ENCODE assay signal across 27 cellular contexts in the genomic region with DNA sequence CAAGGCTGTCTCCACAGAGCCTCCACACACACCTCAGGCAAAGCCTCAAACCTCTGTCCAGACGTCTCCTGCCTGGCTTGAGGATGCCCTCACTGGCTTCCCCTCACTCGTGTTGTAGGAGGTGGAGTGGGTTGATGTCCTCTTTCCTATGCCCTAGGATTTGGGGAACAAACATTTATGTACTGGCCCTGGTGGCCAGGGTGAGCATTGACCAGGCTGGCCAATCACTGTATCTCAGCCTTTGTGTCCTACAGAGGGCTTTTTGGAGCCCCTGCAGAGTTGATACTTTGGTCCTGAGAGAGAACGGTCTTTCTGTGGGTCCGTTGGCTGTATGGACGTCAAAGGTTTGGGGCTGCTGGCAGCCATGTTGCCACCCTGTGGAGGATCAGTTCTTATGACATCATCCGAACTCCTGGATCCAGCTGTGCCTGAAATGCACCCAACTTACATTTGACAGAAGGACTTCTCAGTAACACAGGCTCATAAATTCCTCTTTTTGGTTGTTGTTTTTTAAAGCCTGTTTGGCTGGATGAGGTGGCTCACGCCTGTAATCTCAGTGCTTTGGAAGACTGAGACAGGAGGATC. TPM values are rescaled to one million over a fixed set of nuclear protein-coding genes. Genes with fewer than 3 reads are reported as not detected.
DNase-seq lines count a peak whose midpoint lies in the region; ATAC-seq, FAIRE-seq and TF ChIP-seq lines count a peak whose summit lies in the region.
"Had no signal": no experiment of that assay in that cellular context is flagged by ENCODE, and none has a peak within 500 bp of the region (broad histone marks: within the 10 kb centered on the region; RNA-seq: fewer than 3 reads in every experiment).

No MANE protein-coding gene starts in this region.

- no peaks in the 10 kb centered on the region for H3K27me3 Mint-ChIP-seq in activated naive CD4-positive, alpha-beta T cell treated with anti-CD3 and anti-CD28 coated beads, Interleukin-2, amount 10 ng/mL, durations not matched to agents 7 days and 5 days
- H3K27me3 Mint-ChIP-seq in activated T-cell treated with anti-CD3 and anti-CD28 coated beads, Interleukin-2, amount 50 U/mL, for 4 hours (ENCODE audit: low read depth): no peaks in the 10 kb centered on the region
- H3K27me3 Mint-ChIP-seq: activated B cell treated with CpG ODN at 0.5 μM for 24 hours, T-helper 17 cell had no signal

- WGBS in prostate gland: 79% methylated on average over 7 of the region's 7 CpGs

- H3K4me3 ChIP-seq in NB4 (ENCODE audit: low read depth, low read length) (no peak overlapping the region), fibroblast of mammary gland (ENCODE audit: control insufficient read depth, low read depth, low read length) (no peak overlapping the region), prostate gland (no peak overlapping the region)
- H3K4me3 ChIP-seq: adrenal gland, HAP-1, smooth muscle cell, suprapubic skin had no signal

- peaks cover 17% of the 10 kb centered on the region for H3K4me1 Mint-ChIP-seq in activated naive CD4-positive, alpha-beta T cell treated with anti-CD3 and anti-CD28 coated beads, Interleukin-2, amount 10 ng/mL, durations not matched to agents 7 days and 5 days
- peaks cover 7% of the 10 kb centered on the region for H3K4me1 Mint-ChIP-seq in activated T-cell treated with anti-CD3 and anti-CD28 coated beads, Interleukin-2, amount 50 U/mL, for 4 hours (ENCODE audit: low read depth)
- H3K4me1 Mint-ChIP-seq: memory B cell, natural killer cell had no signal

- no peak for TF ChIP-seq POLR2A in NB4 (IDR thresholded peaks at IDR 0.05; ENCODE audit: extremely low read depth, insufficient read length)
- TF ChIP-seq POLR2A in prostate gland (IDR thresholded peaks at IDR 0.05): no peak

- ATAC-seq in activated T-cell treated with anti-CD3 and anti-CD28 coated beads, Interleukin-2, amount 50 U/mL, for 4 hours: no peak
- ATAC-seq in GM21529 (IDR thresholded peaks at IDR 0.05; ENCODE audit: unreplicated experiment): no peak
- ATAC-seq: natural killer cell, T-helper 17 cell had no signal

- no peaks in the 10 kb centered on the region for H3K4me1 ChIP-seq in prostate gland (replicated peaks)
- H3K4me1 ChIP-seq: adrenal gland, HAP-1, suprapubic skin had no signal

- H3K36me3 ChIP-seq in prostate gland: no peaks in the 10 kb centered on the region
- H3K36me3 ChIP-seq: adrenal gland, HAP-1, suprapubic skin had no signal

- FAIRE-seq in RCC 7860 (lab: Jason Lieb, UNC): no peak

- no peaks in the 10 kb centered on the region for H3K9me3 ChIP-seq in prostate gland
- H3K9me3 ChIP-seq: adrenal gland, HAP-1, suprapubic skin had no signal

- H3K27ac Mint-ChIP-seq in activated naive CD4-positive, alpha-beta T cell treated with anti-CD3 and anti-CD28 coated beads, Interleukin-2, amount 10 ng/mL, durations not matched to agents 7 days and 5 days: peak overlapping the region; percentile 55
- H3K27ac Mint-ChIP-seq: activated B cell treated with CpG ODN at 0.5 μM for 24 hours, natural killer cell had no signal

- TF ChIP-seq CTCF in NB4 (IDR thresholded peaks at IDR 0.05; ENCODE audit: low read depth, low read length) (peak; percentile 24), fibroblast of mammary gland (conservative IDR thresholded peaks at IDR 0.05; ENCODE audit: control insufficient read depth, insufficient read depth, low read depth, low read length) (peak; percentile 8), prostate gland (IDR thresholded peaks at IDR 0.05) (no peak)

- H3K4me3 Mint-ChIP-seq in activated naive CD4-positive, alpha-beta T cell treated with anti-CD3 and anti-CD28 coated beads, Interleukin-2, amount 10 ng/mL, durations not matched to agents 7 days and 5 days: no peak overlapping the region
- no peak overlapping the region for H3K4me3 Mint-ChIP-seq in activated T-cell treated with anti-CD3 and anti-CD28 coated beads, Interleukin-2, amount 50 U/mL, for 4 hours
- H3K4me3 Mint-ChIP-seq: activated B cell treated with CpG ODN at 0.5 μM for 24 hours; CD8-positive, alpha-beta memory T cell; memory B cell; natural killer cell; T-helper 17 cell had no signal

- H3K9me3 Mint-ChIP-seq in activated naive CD4-positive, alpha-beta T cell treated with anti-CD3 and anti-CD28 coated beads, Interleukin-2, amount 10 ng/mL, durations not matched to agents 7 days and 5 days: no peaks in the 10 kb centered on the region
- no peaks in the 10 kb centered on the region for H3K9me3 Mint-ChIP-seq in activated T-cell treated with anti-CD3 and anti-CD28 coated beads, Interleukin-2, amount 50 U/mL, for 4 hours
- H3K9me3 Mint-ChIP-seq: activated B cell treated with CpG ODN at 0.5 μM for 24 hours; CD8-positive, alpha-beta memory T cell; memory B cell; natural killer cell had no signal

- no peaks in the 10 kb centered on the region for H3K27me3 ChIP-seq in prostate gland (replicated peaks; ENCODE audit: insufficient read depth)
- H3K27me3 ChIP-seq: adrenal gland, suprapubic skin had no signal

- H3K36me3 Mint-ChIP-seq in activated naive CD4-positive, alpha-beta T cell treated with anti-CD3 and anti-CD28 coated beads, Interleukin-2, amount 10 ng/mL, durations not matched to agents 7 days and 5 days: no peaks in the 10 kb centered on the region
- no peaks in the 10 kb centered on the region for H3K36me3 Mint-ChIP-seq in activated T-cell treated with anti-CD3 and anti-CD28 coated beads, Interleukin-2, amount 50 U/mL, for 4 hours (ENCODE audit: insufficient read depth)
- H3K36me3 Mint-ChIP-seq: CD8-positive, alpha-beta memory T cell; memory B cell; natural killer cell had no signal

- CTCF ChIA-PET in activated naive CD4-positive, alpha-beta T cell treated with anti-CD3 and anti-CD28 coated beads, Interleukin-2, amount 10 ng/mL, durations not matched to agents 7 days and 5 days (lab: Charles Lee): interaction anchor here (1.2 to 2.9 kb wide), 3 partner anchors 20 to 48 kb away, joined by 3 to 10 read pairs (median 4); no protein-coding TSS in a partner anchor

- H3K27ac ChIP-seq in prostate gland: no peak overlapping the region
- H3K27ac ChIP-seq: adrenal gland, suprapubic skin had no signal

- intact Hi-C loops in prostate gland (cut with DNase I): no loop called here

- no peak for DNase-seq in activated naive CD4-positive, alpha-beta T cell treated with anti-CD3 and anti-CD28 coated beads, Interleukin-2, amount 10 ng/mL, durations not matched to agents 7 days and 5 days
- DNase-seq in activated naive CD4-positive, alpha-beta T cell treated with anti-CD3 and anti-CD28 coated beads, Interleukin-2, amount 50 U/mL, for 16 hours: no peak
- DNase-seq in NB4 (ENCODE audit: low read depth): no peak
- DNase-seq in fibroblast of mammary gland (ENCODE audit: low read depth): no peak
- DNase-seq in activated T-cell treated with anti-CD3 and anti-CD28 coated beads, Interleukin-2, amount 50 U/mL, for 4 hours: no peak
- no peak for DNase-seq in RCC 7860 (ENCODE audit: low spot score)
- DNase-seq in prostate gland (ENCODE audit: low spot score): no peak
- DNase-seq: activated B cell treated with CpG ODN at 0.5 μM for 24 hours; adrenal gland; CD8-positive, alpha-beta memory T cell; central memory CD4-positive, alpha-beta T cell; effector CD8-positive, alpha-beta T cell; hypothalamus; KG1; natural killer cell; NCI-H1048; NCI-H2081 treated with DMSO at 0.1 percent for 48 hours; NCI-H524 treated with DMSO at 0.1 percent for 48 hours; posterior cingulate gyrus; SHP77 treated with DMSO at 0.1 percent for 48 hours; stimulated activated CD4-positive, alpha-beta T cell treated with anti-CD3 and anti-CD28 coated beads, Interleukin-4, amount 100 ng/mL, for 24 hours; T-helper 17 cell had no signal

RNA-seq across cellular contexts. Expression of a gene that starts 2.3 kb away (rescaled TPM):
- under 1 TPM in 1 of 3 donors, not detected in 2; 0.13 TPM for total RNA-seq in activated T-cell treated with anti-CD3 and anti-CD28 coated beads, Interleukin-2, amount 50 U/mL, for 4 hours
- 1 to 10 TPM in 1 of 2 donors, under 1 TPM in 1; 0.73 to 2.6 TPM for total RNA-seq in prostate gland
- total RNA-seq: smooth muscle cell had no signal

RNA-seq across cellular contexts. Expression of a gene that starts 23.7 kb away (rescaled TPM):
- 10 to 100 TPM; 23.6 to 33.5 (median 27.5) TPM for total RNA-seq in activated T-cell treated with anti-CD3 and anti-CD28 coated beads, Interleukin-2, amount 50 U/mL, for 4 hours
- 10 to 100 TPM; 69.9 to 73.3 TPM for total RNA-seq in prostate gland

RNA-seq across cellular contexts. Expression of a gene that starts 36.3 kb away (rescaled TPM):
- total RNA-seq in activated T-cell treated with anti-CD3 and anti-CD28 coated beads, Interleukin-2, amount 50 U/mL, for 4 hours: 10 to 100 TPM; 51.4 to 60.1 (median 59.1) TPM
- total RNA-seq in prostate gland: 10 to 100 TPM; 38.3 to 38.7 TPM

Comparison
In these comparisons a context has a peak if more than half of its experiments do, and no peak if none do; other contexts are left out.
1. CTCF ChIP-seq: peak in NB4 (single experiment) and fibroblast of mammary gland (single experiment); none in prostate gland (0 of 4).